8 cellular contexts compared by ENCODE assay signal in genomic region chr2:10303174-10303633, GRCh38. TPM values are rescaled to one million over a fixed set of nuclear protein-coding genes. Genes with fewer than 3 reads are reported as not detected.
DNase-seq lines count a peak whose midpoint lies in the region; ATAC-seq and TF ChIP-seq lines count a peak whose summit lies in the region.

No MANE protein-coding gene starts in this region.

- H3K4me1 ChIP-seq in NT2/D1 (ENCODE audit: insufficient read depth, insufficient read length): peaks cover 8% of the 10 kb centered on the region
- H3K4me1 ChIP-seq in lower lobe of right lung: peaks cover 54% of the 10 kb centered on the region
- peaks cover 0 to 30% (median 20%) of the 10 kb centered on the region in 4 donors for H3K4me1 ChIP-seq in tibial artery

- H3K27me3 ChIP-seq in NT2/D1 (ENCODE audit: insufficient read depth, insufficient read length) (peaks cover 28% of the 10 kb centered on the region), lower lobe of right lung (ENCODE audit: low read depth) (no peaks in the 10 kb centered on the region), tibial artery (no peaks in the 10 kb centered on the region)

- H3K4me3 ChIP-seq in AG04449 (ENCODE audit: low read depth, low read length): peak overlapping the region; percentile 69
- H3K4me3 ChIP-seq in NT2/D1 (ENCODE audit: insufficient read length, low read depth): peak overlapping the region; percentile 78
- H3K4me3 ChIP-seq in lower lobe of right lung: peak overlapping the region; percentile 84
- H3K4me3 ChIP-seq in tibial artery: peak overlapping the region; percentile 76 to 94

- POLR2A ChIA-PET in AG04449 (lab: Yijun Ruan, JAX) (no interaction called here), MCF 10A (lab: Yijun Ruan, JAX) (interaction anchor here (1.0 to 4.1 kb wide), 12 partner anchors 11 to 178 kb away, joined by 3 to 44 read pairs (median 5); no protein-coding TSS in a partner anchor)

- TSS peak; percentile 16 for BruUV-seq in MCF 10A (replicated peaks; lab: Mats Ljungman, UMichigan)

- H3K4me3 Mint-ChIP-seq in MCF 10A (ENCODE audit: unreplicated experiment): peak overlapping the region; percentile 98

- H3K9me3 Mint-ChIP-seq in MCF 10A (ENCODE audit: unreplicated experiment): no peaks in the 10 kb centered on the region

- no peak for TF ChIP-seq CTCF in AG04449 (IDR thresholded peaks at IDR 0.05; ENCODE audit: insufficient read depth, low read length, missing control alignments)
- TF ChIP-seq CTCF in MCF 10A (IDR thresholded peaks at IDR 0.05; ENCODE audit: unreplicated experiment): no peak
- no peak for TF ChIP-seq CTCF in lower lobe of right lung (IDR thresholded peaks at IDR 0.05)
- no peak for TF ChIP-seq CTCF in tibial artery (IDR thresholded peaks at IDR 0.05)

- CTCF ChIA-PET in AG04449 (lab: Yijun Ruan, JAX): interaction anchor here (0.6 to 3.1 kb wide), 17 partner anchors 9 to 178 kb away, joined by 3 to 14 read pairs (median 4); no protein-coding TSS in a partner anchor
- CTCF ChIA-PET in MCF 10A (lab: Yijun Ruan, JAX): interaction anchor here (0.6 to 7.2 kb wide), 16 partner anchors 10 to 534 kb away, joined by 3 to 77 read pairs (median 3); no protein-coding TSS in a partner anchor

- no peaks in the 10 kb centered on the region for H3K27me3 Mint-ChIP-seq in MCF 10A (ENCODE audit: insufficient read depth, unreplicated experiment)

- no peaks in the 10 kb centered on the region for H3K9me3 ChIP-seq in NT2/D1 (ENCODE audit: insufficient read depth, low read length)
- no peaks in the 10 kb centered on the region for H3K9me3 ChIP-seq in lower lobe of right lung
- H3K9me3 ChIP-seq in tibial artery: no peaks in the 10 kb centered on the region

- intact Hi-C loops in MCF 10A (cut with micrococcal nuclease) (loop anchor here (2.0 to 5.0 kb wide), 4 partner anchors 89 to 226 kb away; no protein-coding TSS in a partner anchor), lower lobe of right lung (cut with DNase I) (no loop called here), tibial artery (cut with DNase I; ENCODE audit: low total_unique reads) (loop anchor here (2.0 to 5.0 kb wide), 2 partner anchors 106 to 176 kb away; no protein-coding TSS in a partner anchor)

- DNase-seq in AG04449 (ENCODE audit: low read depth, low spot score) (no peak), NT2/D1 (ENCODE audit: low read depth, low spot score) (no peak), MCF 10A (ENCODE audit: unreplicated experiment) (no peak), lower lobe of right lung (peak; percentile 64), tibial artery (no peak), KG1 (lab: John Stamatoyannopoulos, UW) (no peak)

- H3K27ac ChIP-seq in lower lobe of right lung: peak overlapping the region; percentile 88
- H3K27ac ChIP-seq in tibial artery: peak overlapping the region; percentile 74 to 77

- peaks cover 5% of the 10 kb centered on the region for H3K36me3 Mint-ChIP-seq in MCF 10A (ENCODE audit: insufficient read depth, unreplicated experiment)

- peak overlapping the region; percentile 87 for H3K9ac ChIP-seq in NT2/D1 (ENCODE audit: insufficient read length, low read depth)

- ATAC-seq in GM21529 (IDR thresholded peaks at IDR 0.05; ENCODE audit: unreplicated experiment) (peak; percentile 16), lower lobe of right lung (peak in 1 of 2 donors; percentile 15), HG03039 (IDR thresholded peaks at IDR 0.05; ENCODE audit: unreplicated experiment) (no peak)

- peaks cover 28% of the 10 kb centered on the region for H3K4me1 Mint-ChIP-seq in MCF 10A (ENCODE audit: insufficient read depth, unreplicated experiment)

- no peaks in the 10 kb centered on the region for H3K36me3 ChIP-seq in NT2/D1 (ENCODE audit: insufficient read depth, insufficient read length, low read length)
- H3K36me3 ChIP-seq in lower lobe of right lung: no peaks in the 10 kb centered on the region
- no peaks in the 10 kb centered on the region for H3K36me3 ChIP-seq in tibial artery

- peak overlapping the region; percentile 90 for H3K27ac Mint-ChIP-seq in MCF 10A (ENCODE audit: low read depth, unreplicated experiment)

RNA-seq across cellular contexts. Expression of gene HPCAL1, which starts 0.5 kb away (rescaled TPM):
- total RNA-seq in MCF 10A (2022) (136 and 144 TPM in 2 replicates), lower lobe of right lung (132 TPM)
